Comparison of ENCODE assay signal across 1 cellular context in genomic region chr1:201456499-201457309, GRCh38.
TF ChIP-seq lines count a peak whose summit lies in the region.

No MANE protein-coding gene starts in this region.

TF ChIP-seq in HepG2, 621 proteins besides CTCF, POLR2A, EP300 and RAD21:
- TF ChIP-seq KMT2A (CRISPR knock-in tag; IDR thresholded peaks at IDR 0.05) (no peak), SAP130 (CRISPR knock-in tag; IDR thresholded peaks at IDR 0.05; ENCODE audit: low read depth) (peak; percentile 36; the same call in 1 of the 2 replicates), FOSL2 (CRISPR knock-in tag; IDR thresholded peaks at IDR 0.05) (peak; percentile 62), CEBPG (CRISPR knock-in tag; IDR thresholded peaks at IDR 0.05) (peak; percentile 90), GATAD2A (CRISPR knock-in tag; IDR thresholded peaks at IDR 0.05) (0 out of 2 replicates have a peak, but pooled peaks have one; percentile 17), CEBPB (IDR thresholded peaks at IDR 0.05; ENCODE audit: borderline replicate concordance, low read depth, low read length) (peak; percentile 96), SALL1 (CRISPR knock-in tag; IDR thresholded peaks at IDR 0.05) (peak; percentile 32; the same call in 1 of the 2 replicates), MAX (IDR thresholded peaks at IDR 0.05) (0 out of 2 replicates have a peak, but pooled peaks have one; percentile 15), HOMEZ (CRISPR knock-in tag; IDR thresholded peaks at IDR 0.05; ENCODE audit: low read depth) (no peak), ZNF292 (CRISPR knock-in tag; IDR thresholded peaks at IDR 0.05; ENCODE audit: borderline replicate concordance, low read depth) (peak; percentile 74; the same call in 1 of the 2 replicates)
